ENCODE assay signal across 25 cellular contexts in genomic region chr9:102087141-102087540, GRCh38.
"Had no signal": no experiment of that assay in that cellular context is flagged by ENCODE, and none has a peak within 500 bp of the region (broad histone marks: within the 10 kb centered on the region; RNA-seq: fewer than 3 reads in every experiment).

No MANE protein-coding gene starts in this region.

- ATAC-seq: activated CD8-positive, alpha-beta T cell treated with anti-CD3 and anti-CD28 coated beads for 36 hours; activated T-cell treated with anti-CD3 and anti-CD28 coated beads, Interleukin-2, amount 50 U/mL, for 4 hours; activated T-helper 17 cell treated with anti-CD3 and anti-CD28 coated beads, Interleukin-2, amount 50 U/mL, for 72 hours; gastroesophageal sphincter; WTC11 had no signal

- H3K36me3 ChIP-seq: brain microvascular endothelial cell, esophagus squamous epithelium, gastroesophageal sphincter had no signal

- H3K27me3 ChIP-seq: brain microvascular endothelial cell, esophagus squamous epithelium, gastroesophageal sphincter had no signal

- H3K27ac ChIP-seq: brain microvascular endothelial cell, coronary artery, dorsolateral prefrontal cortex, epithelial cell of prostate, esophagus squamous epithelium, gastroesophageal sphincter had no signal

- H3K9me3 ChIP-seq: esophagus squamous epithelium, gastroesophageal sphincter had no signal

- DNase-seq: activated CD4-positive, alpha-beta T cell treated with anti-CD3 and anti-CD28 coated beads for 1 hour; activated CD4-positive, alpha-beta T cell treated with anti-CD3 and anti-CD28 coated beads for 48 hours; activated CD4-positive, alpha-beta T cell treated with anti-CD3 and anti-CD28 coated beads, Interleukin-2, amount 50 U/mL, for 1 hour; activated CD4-positive, alpha-beta T cell treated with anti-CD3 and anti-CD28 coated beads, Interleukin-2, amount 50 U/mL, for 48 hours; activated CD8-positive, alpha-beta memory T cell treated with anti-CD3 and anti-CD28 coated beads for 24 hours; activated CD8-positive, alpha-beta T cell treated with anti-CD3 and anti-CD28 coated beads for 36 hours; activated effector memory CD4-positive, alpha-beta T cell treated with Interleukin-2 at 50 U/mL for 16 hours; activated gamma-delta T cell treated with Interleukin-2 at 50 U/mL for 16 hours; activated naive CD4-positive, alpha-beta T cell treated with anti-CD3 and anti-CD28 coated beads, Interleukin-2, amount 50 U/mL, for 16 hours; activated naive CD4-positive, alpha-beta T cell treated with Interleukin-2 at 50 U/mL for 16 hours; activated T-cell treated with anti-CD3 and anti-CD28 coated beads, Interleukin-2, amount 50 U/mL, for 4 hours; amniotic stem cell; anterior cingulate cortex; brain microvascular endothelial cell; dorsolateral prefrontal cortex; effector CD4-positive, alpha-beta T cell; esophagus squamous epithelium; foreskin melanocyte; head of caudate nucleus; T-helper 2 cell had no signal

- H3K4me3 ChIP-seq: coronary artery, dorsolateral prefrontal cortex, esophagus squamous epithelium, gastroesophageal sphincter had no signal
